Comparison of ENCODE assay signal across 16 cellular contexts in genomic region chr15:41949400-41950126, GRCh38. TPM values are rescaled to one million over a fixed set of nuclear protein-coding genes. Genes with fewer than 3 reads are reported as not detected.
DNase-seq lines count a peak whose midpoint lies in the region; ATAC-seq, FAIRE-seq and TF ChIP-seq lines count a peak whose summit lies in the region.
"Had no signal": no experiment of that assay in that cellular context is flagged by ENCODE, and none has a peak within 500 bp of the region (broad histone marks: within the 10 kb centered on the region; RNA-seq: fewer than 3 reads in every experiment).

No MANE protein-coding gene starts in this region.

- intact Hi-C loops in right cardiac atrium (cut with DNase I), result no loop called here
- intact Hi-C loops in pancreas (cut with DNase I), result no loop called here

- FAIRE-seq in pancreas (lab: Jason Lieb, UNC) (no peak), urothelium cell line (lab: Jason Lieb, UNC) (no peak)
- FAIRE-seq: D721Med, small intestine had no signal

- H3K4me1 ChIP-seq in SJCRH30 (peaks cover 45% of the 10 kb centered on the region), right cardiac atrium (ENCODE audit: control insufficient read depth, insufficient read depth, low read length) (peaks cover 31% of the 10 kb centered on the region), pancreas (peaks cover 0 to 15% (median 13%) of the 10 kb centered on the region in 3 donors)
- H3K4me1 ChIP-seq: breast epithelium had no signal

- ATAC-seq in right cardiac atrium (no peak), pancreas (peak in 3 of 4 donors; percentile 17 to 49 (median 35)), GM19455 (IDR thresholded peaks at IDR 0.05; ENCODE audit: unreplicated experiment) (no peak), HG03460 (IDR thresholded peaks at IDR 0.05; ENCODE audit: unreplicated experiment) (no peak)
- ATAC-seq: natural killer cell treated with Interleukin-12 subunit alpha and Interleukin-12 subunit beta and Interleukin-15 and Interleukin-18, amount 100 ng/mL, for 72 hours had no signal

- no peak for TF ChIP-seq CTCF in AG10803 (conservative IDR thresholded peaks at IDR 0.05; ENCODE audit: low read length)
- no peak for TF ChIP-seq CTCF in pancreas (IDR thresholded peaks at IDR 0.05)

- H3K27me3 ChIP-seq in SJCRH30 (no peaks in the 10 kb centered on the region), right cardiac atrium (ENCODE audit: control insufficient read depth, insufficient read depth) (no peaks in the 10 kb centered on the region), pancreas (no peaks in the 10 kb centered on the region)
- H3K27me3 ChIP-seq: breast epithelium had no signal

- H3K4me3 ChIP-seq in AG10803 (ENCODE audit: low read length) (no peak overlapping the region), SJCRH30 (no peak overlapping the region), right cardiac atrium (ENCODE audit: low read length) (no peak overlapping the region), pancreas (no peak overlapping the region)
- H3K4me3 ChIP-seq: breast epithelium had no signal

- peaks cover 31% of the 10 kb centered on the region; the same call in 1 of the 2 replicates for H3K36me3 ChIP-seq in SJCRH30
- H3K36me3 ChIP-seq in pancreas, result peaks cover 0 to 8% (median 0%) of the 10 kb centered on the region in 3 donors
- H3K36me3 ChIP-seq: breast epithelium had no signal

- DNase-seq in AG10803 (ENCODE audit: low read depth) (peak; percentile 56), SJCRH30 (no peak), right cardiac atrium (no peak), pancreas (no peak), urothelium cell line (ENCODE audit: low spot score) (no peak), NK-92 (lab: John Stamatoyannopoulos, UW; ENCODE audit: unreplicated experiment) (no peak)
- DNase-seq: activated naive CD4-positive, alpha-beta T cell treated with Interleukin-2 at 50 U/mL for 16 hours; kidney glomerular epithelial cell; SK-N-SH; small intestine; stimulated activated naive CD4-positive, alpha-beta T cell treated with Interleukin-2 at 50 U/mL for 16 hours had no signal

- no peaks in the 10 kb centered on the region for H3K9me3 ChIP-seq in SJCRH30 (replicated peaks)
- no peaks in the 10 kb centered on the region for H3K9me3 ChIP-seq in right cardiac atrium (ENCODE audit: control insufficient read depth, low read length)
- no peaks in the 10 kb centered on the region for H3K9me3 ChIP-seq in pancreas
- H3K9me3 ChIP-seq: breast epithelium, SK-N-SH had no signal

- H3K27ac ChIP-seq in SJCRH30 (peak overlapping the region; percentile 17; the same call in 1 of the 2 replicates), right cardiac atrium (ENCODE audit: low read length) (peak overlapping the region; percentile 73), pancreas (peak overlapping the region; percentile 39 to 66 (median 48))

- WGBS in right cardiac atrium, result 66% methylated on average over 5 of the region's 5 CpGs
- 63 to 74% methylated on average over 5 of the region's 5 CpGs for WGBS in pancreas, 2 donors

RNA-seq across cellular contexts. Expression of gene EHD4, which starts 22.8 kb away (rescaled TPM):
- total RNA-seq in SJCRH30 (2014; rRNA removed; shearing (Covaris generic)), result 20.8 TPM in 2 replicates
- total RNA-seq in right cardiac atrium (10 to 100 TPM; 31.7 to 37.4 (median 35.3) TPM), pancreas (10 to 100 TPM in 2 of 6 donors, 1 to 10 TPM in 4; 8.3 to 22.8 (median 8.6) TPM)
- polyA plus RNA-seq in right cardiac atrium (26.3 TPM), pancreas (1 to 10 TPM; 8.1 to 8.5 TPM)

RNA-seq across cellular contexts. Expression of gene SPTBN5, which starts 55.7 kb away (rescaled TPM):
- total RNA-seq in SJCRH30 (2014; rRNA removed; shearing (Covaris generic)), result 0.38 and 0.55 TPM in 2 replicates
- total RNA-seq in right cardiac atrium, result 1 to 10 TPM; 1.7 to 4.3 (median 3.8) TPM
- polyA plus RNA-seq in right cardiac atrium, result 2.3 TPM
- 1 to 10 TPM in 2 of 6 donors, under 1 TPM in 4; 0.32 to 4.0 (median 0.60) TPM for total RNA-seq in pancreas
- 10 to 100 TPM in 1 of 2 donors, 1 to 10 TPM in 1; 9.5 to 11.4 TPM for polyA plus RNA-seq in pancreas

Comparison
In these comparisons a context has a peak if more than half of its experiments do, and no peak if none do; other contexts are left out.
1. H3K27ac ChIP-seq: peak in every context shown above with its lines; median percentile 73 in right cardiac atrium; 48 in pancreas; 17 in SJCRH30.
2. ATAC-seq: peak in pancreas (3 of 4); none in right cardiac atrium (0 of 2), GM19455 (single experiment) and HG03460 (single experiment).